In the genomic region with DNA sequence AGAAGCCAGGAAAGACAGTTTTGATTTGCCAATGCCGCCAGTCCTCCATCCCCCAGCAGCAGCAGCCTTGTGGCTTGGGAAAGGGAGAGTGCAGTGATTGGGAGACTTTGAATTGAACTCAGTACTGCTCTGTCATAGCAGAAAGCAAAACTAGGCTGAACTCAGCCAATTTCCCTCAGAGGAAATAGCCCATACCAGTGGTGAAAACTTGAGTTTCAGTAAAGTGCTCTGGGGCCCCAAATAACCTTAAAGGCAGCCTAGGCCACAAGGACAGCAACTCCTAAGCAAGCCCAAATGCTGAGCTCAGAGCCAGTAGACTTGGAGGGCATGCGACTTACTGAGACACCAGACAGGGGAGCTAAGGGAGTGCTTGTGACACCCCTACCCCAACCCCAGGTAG, we compare ENCODE assay signal across 1 cellular context.
TF ChIP-seq lines count a peak whose summit lies in the region.

No MANE protein-coding gene starts in this region.

TF ChIP-seq in GM12878, 131 proteins besides CTCF, POLR2A, EP300 and RAD21 (continued from another document):
- TF ChIP-seq, protein P1, sequence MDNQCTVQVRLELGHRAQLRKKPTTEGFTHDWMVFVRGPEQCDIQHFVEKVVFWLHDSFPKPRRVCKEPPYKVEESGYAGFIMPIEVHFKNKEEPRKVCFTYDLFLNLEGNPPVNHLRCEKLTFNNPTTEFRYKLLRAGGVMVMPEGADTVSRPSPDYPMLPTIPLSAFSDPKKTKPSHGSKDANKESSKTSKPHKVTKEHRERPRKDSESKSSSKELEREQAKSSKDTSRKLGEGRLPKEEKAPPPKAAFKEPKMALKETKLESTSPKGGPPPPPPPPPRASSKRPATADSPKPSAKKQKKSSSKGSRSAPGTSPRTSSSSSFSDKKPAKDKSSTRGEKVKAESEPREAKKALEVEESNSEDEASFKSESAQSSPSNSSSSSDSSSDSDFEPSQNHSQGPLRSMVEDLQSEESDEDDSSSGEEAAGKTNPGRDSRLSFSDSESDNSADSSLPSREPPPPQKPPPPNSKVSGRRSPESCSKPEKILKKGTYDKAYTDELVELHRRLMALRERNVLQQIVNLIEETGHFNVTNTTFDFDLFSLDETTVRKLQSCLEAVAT (IDR thresholded peaks at IDR 0.05), result no peak
- TF ChIP-seq IRF5 (IDR thresholded peaks at IDR 0.05; ENCODE audit: borderline replicate concordance) (no peak), SREBF1 (IDR thresholded peaks at IDR 0.05; ENCODE audit: low read length) (no peak), PBX3 (IDR thresholded peaks at IDR 0.05; ENCODE audit: insufficient replicate concordance, low read depth, low read length) (no peak), NFXL1 (IDR thresholded peaks at IDR 0.05; ENCODE audit: borderline replicate concordance) (no peak), IRF4 (IDR thresholded peaks at IDR 0.05; ENCODE audit: low read depth, low read length) (no peak), JUNB (IDR thresholded peaks at IDR 0.05) (no peak), CBFB (IDR thresholded peaks at IDR 0.05; ENCODE audit: low read depth) (no peak), BHLHE40 (IDR thresholded peaks at IDR 0.05; ENCODE audit: borderline replicate concordance in 1 of 2, low read depth in 2 of 2, low read length in 1 of 2) (no peak), E4F1 (IDR thresholded peaks at IDR 0.05; ENCODE audit: borderline replicate concordance, partially characterized antibody) (no peak), BMI1 (IDR thresholded peaks at IDR 0.05; ENCODE audit: borderline replicate concordance) (no peak)
- TF ChIP-seq, protein P2, sequence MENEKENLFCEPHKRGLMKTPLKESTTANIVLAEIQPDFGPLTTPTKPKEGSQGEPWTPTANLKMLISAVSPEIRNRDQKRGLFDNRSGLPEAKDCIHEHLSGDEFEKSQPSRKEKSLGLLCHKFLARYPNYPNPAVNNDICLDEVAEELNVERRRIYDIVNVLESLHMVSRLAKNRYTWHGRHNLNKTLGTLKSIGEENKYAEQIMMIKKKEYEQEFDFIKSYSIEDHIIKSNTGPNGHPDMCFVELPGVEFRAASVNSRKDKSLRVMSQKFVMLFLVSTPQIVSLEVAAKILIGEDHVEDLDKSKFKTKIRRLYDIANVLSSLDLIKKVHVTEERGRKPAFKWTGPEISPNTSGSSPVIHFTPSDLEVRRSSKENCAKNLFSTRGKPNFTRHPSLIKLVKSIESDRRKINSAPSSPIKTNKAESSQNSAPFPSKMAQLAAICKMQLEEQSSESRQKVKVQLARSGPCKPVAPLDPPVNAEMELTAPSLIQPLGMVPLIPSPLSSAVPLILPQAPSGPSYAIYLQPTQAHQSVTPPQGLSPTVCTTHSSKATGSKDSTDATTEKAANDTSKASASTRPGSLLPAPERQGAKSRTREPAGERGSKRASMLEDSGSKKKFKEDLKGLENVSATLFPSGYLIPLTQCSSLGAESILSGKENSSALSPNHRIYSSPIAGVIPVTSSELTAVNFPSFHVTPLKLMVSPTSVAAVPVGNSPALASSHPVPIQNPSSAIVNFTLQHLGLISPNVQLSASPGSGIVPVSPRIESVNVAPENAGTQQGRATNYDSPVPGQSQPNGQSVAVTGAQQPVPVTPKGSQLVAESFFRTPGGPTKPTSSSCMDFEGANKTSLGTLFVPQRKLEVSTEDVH (IDR thresholded peaks at IDR 0.05; ENCODE audit: low read depth, partially characterized antibody), result no peak
